Comparison of ENCODE assay signal across 8 cellular contexts in the genomic region with DNA sequence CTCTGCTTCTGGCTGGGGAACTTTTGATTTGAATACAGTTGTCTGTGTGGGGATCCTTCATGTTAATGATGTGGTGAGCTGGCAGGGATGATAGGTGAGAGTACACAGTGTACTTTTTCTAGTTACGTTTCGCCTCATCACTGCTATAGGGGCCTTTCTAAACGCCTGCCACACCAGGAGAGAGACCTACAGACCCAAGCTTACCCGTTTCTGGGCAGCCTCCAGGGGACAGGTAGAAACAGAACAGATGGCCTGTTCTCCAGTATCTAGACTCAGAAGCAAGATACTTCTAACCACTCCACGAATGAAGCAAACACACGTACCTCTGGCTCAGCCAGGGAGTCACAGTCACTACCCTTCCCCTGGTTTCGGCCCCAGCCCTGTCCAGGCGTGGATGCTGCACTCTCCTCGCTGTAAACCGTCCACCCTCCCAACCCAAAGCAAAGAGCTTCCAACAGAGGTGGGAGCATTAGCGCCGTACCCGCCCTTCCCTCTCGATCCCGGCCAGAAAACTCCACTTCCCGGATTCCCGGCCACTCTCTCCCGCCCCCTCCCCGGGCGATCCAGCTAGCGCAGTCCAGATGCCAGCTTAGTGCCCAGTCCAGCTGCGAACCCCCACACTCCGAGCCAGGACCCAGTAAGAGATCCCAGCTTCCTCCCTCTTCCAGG. TPM values are rescaled to one million over a fixed set of nuclear protein-coding genes. Genes with fewer than 3 reads are reported as not detected.
DNase-seq lines count a peak whose midpoint lies in the region; ATAC-seq and TF ChIP-seq lines count a peak whose summit lies in the region.

No MANE protein-coding gene starts in this region.

- H3K27me3 ChIP-seq in left lung: no peaks in the 10 kb centered on the region

- peaks cover 13 to 48% of the 10 kb centered on the region in 2 donors for H3K4me1 ChIP-seq in left lung

- no peaks in the 10 kb centered on the region for H3K9me3 ChIP-seq in left lung

- ATAC-seq in GM18858 (IDR thresholded peaks at IDR 0.05; ENCODE audit: unreplicated experiment) (peak; percentile 53), HG02973 (IDR thresholded peaks at IDR 0.05; ENCODE audit: unreplicated experiment) (peak; percentile 46), left lung (peak; percentile 21)

- H3K27ac ChIP-seq in RWPE1 (peak overlapping the region; percentile 89), left lung (peak overlapping the region; percentile 93 to 94)

- POLR2A ChIA-PET in RWPE1 (lab: Yijun Ruan, JAX; ENCODE audit: low non-redundant PET): interaction anchor here (0.6 kb wide), 1 partner anchor 71 kb away, joined by 3 read pairs; no protein-coding TSS in a partner anchor

- peak overlapping the region; percentile 79 to 90 for H3K4me3 ChIP-seq in left lung

- CTCF ChIA-PET in RWPE1 (lab: Yijun Ruan, JAX): interaction anchor here (0.7 to 1.0 kb wide), 2 partner anchors 40 to 135 kb away, joined by 3 to 8 read pairs; no protein-coding TSS in a partner anchor

- H3K36me3 ChIP-seq in left lung: peaks cover 0 to 5% of the 10 kb centered on the region in 2 donors

- intact Hi-C loops in left lung (cut with DNase I): no loop called here

- DNase-seq in AG20443 (ENCODE audit: low spot score) (peak; percentile 49), RWPE1 (ENCODE audit: low spot score) (no peak), cerebellar cortex (ENCODE audit: low spot score) (peak; percentile 62), left lung (peak; percentile 58 to 65), mucosa of gallbladder (ENCODE audit: low spot score) (no peak)
- peak; percentile 24 for DNase-seq in stimulated activated CD8-positive, alpha-beta memory T cell treated with anti-CD3 and anti-CD28 coated beads, Interleukin-12 subunit alpha, Interleukin-12 subunit beta, amount 100 ng/mL, for 24 hours (ENCODE audit: extremely low read depth)

- TF ChIP-seq CTCF in RWPE1 (conservative IDR thresholded peaks at IDR 0.05; ENCODE audit: low read depth): no peak
- TF ChIP-seq CTCF in left lung (IDR thresholded peaks at IDR 0.05): no peak

RNA-seq across cellular contexts. Expression of gene CCDC6, which starts 1.2 kb away (rescaled TPM):
- total RNA-seq in left lung (10 to 100 TPM; 55.9 to 76.6 TPM), mucosa of gallbladder (57.6 TPM)

Comparison
In these comparisons a context has a peak if more than half of its experiments do, and no peak if none do; other contexts are left out.
1. DNase-seq: peak in AG20443 (single experiment), cerebellar cortex (single experiment), left lung (2 of 2) and stimulated activated CD8-positive, alpha-beta memory T cell treated with anti-CD3 and anti-CD28 coated beads, Interleukin-12 subunit alpha, Interleukin-12 subunit beta, amount 100 ng/mL, for 24 hours (single experiment); none in RWPE1 (single experiment) and mucosa of gallbladder (single experiment).
2. Peak in every context shown above with its lines, with median percentiles within 50 percentile points of each other: ATAC-seq.